ENCODE assay signal across 1 cellular context in genomic region chr17:75109407-75110236, GRCh38.
TF ChIP-seq lines count a peak whose summit lies in the region.

Gene ARMC7 (plus strand): TSS chr17:75109969. CDS start chr17:75110289, 320 bp downstream.

TF ChIP-seq in HepG2, 621 proteins besides CTCF, POLR2A, EP300 and RAD21 (continued from another document and continues in another):
- TF ChIP-seq, protein P1, sequence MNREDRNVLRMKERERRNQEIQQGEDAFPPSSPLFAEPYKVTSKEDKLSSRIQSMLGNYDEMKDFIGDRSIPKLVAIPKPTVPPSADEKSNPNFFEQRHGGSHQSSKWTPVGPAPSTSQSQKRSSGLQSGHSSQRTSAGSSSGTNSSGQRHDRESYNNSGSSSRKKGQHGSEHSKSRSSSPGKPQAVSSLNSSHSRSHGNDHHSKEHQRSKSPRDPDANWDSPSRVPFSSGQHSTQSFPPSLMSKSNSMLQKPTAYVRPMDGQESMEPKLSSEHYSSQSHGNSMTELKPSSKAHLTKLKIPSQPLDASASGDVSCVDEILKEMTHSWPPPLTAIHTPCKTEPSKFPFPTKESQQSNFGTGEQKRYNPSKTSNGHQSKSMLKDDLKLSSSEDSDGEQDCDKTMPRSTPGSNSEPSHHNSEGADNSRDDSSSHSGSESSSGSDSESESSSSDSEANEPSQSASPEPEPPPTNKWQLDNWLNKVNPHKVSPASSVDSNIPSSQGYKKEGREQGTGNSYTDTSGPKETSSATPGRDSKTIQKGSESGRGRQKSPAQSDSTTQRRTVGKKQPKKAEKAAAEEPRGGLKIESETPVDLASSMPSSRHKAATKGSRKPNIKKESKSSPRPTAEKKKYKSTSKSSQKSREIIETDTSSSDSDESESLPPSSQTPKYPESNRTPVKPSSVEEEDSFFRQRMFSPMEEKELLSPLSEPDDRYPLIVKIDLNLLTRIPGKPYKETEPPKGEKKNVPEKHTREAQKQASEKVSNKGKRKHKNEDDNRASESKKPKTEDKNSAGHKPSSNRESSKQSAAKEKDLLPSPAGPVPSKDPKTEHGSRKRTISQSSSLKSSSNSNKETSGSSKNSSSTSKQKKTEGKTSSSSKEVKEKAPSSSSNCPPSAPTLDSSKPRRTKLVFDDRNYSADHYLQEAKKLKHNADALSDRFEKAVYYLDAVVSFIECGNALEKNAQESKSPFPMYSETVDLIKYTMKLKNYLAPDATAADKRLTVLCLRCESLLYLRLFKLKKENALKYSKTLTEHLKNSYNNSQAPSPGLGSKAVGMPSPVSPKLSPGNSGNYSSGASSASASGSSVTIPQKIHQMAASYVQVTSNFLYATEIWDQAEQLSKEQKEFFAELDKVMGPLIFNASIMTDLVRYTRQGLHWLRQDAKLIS (CRISPR knock-in tag; IDR thresholded peaks at IDR 0.05), result no peak
- TF ChIP-seq ZNF501 (CRISPR knock-in tag; IDR thresholded peaks at IDR 0.05), result peak; percentile 33; the same call in 1 of the 2 replicates
- TF ChIP-seq HOXA5 (CRISPR knock-in tag; IDR thresholded peaks at IDR 0.05), result peak; percentile 73; the same call in 1 of the 2 replicates
- 0 out of 2 replicates have a peak, but pooled peaks have one; percentile 45 for TF ChIP-seq ATF7-NPFF (CRISPR knock-in tag; IDR thresholded peaks at IDR 0.05; ENCODE audit: low read depth)
- TF ChIP-seq SATB2 (CRISPR knock-in tag; IDR thresholded peaks at IDR 0.05), result no peak; the same call in 1 of the 2 replicates
- no peak for TF ChIP-seq ZSCAN21 (CRISPR knock-in tag; IDR thresholded peaks at IDR 0.05; ENCODE audit: borderline replicate concordance)
- peak; percentile 50 for TF ChIP-seq HOXA3 (CRISPR knock-in tag; IDR thresholded peaks at IDR 0.05)
- no peak for TF ChIP-seq ZNF33A (CRISPR knock-in tag; IDR thresholded peaks at IDR 0.05; ENCODE audit: borderline replicate concordance)
- TF ChIP-seq ZNF331 (CRISPR knock-in tag; IDR thresholded peaks at IDR 0.05), result no peak; the same call in 1 of the 2 replicates
- TF ChIP-seq ZNF224 (CRISPR knock-in tag; IDR thresholded peaks at IDR 0.05), result no peak; the same call in 1 of the 2 replicates
- no peak for TF ChIP-seq REL (CRISPR knock-in tag; conservative IDR thresholded peaks at IDR 0.05)
- TF ChIP-seq KAT8 (CRISPR knock-in tag; IDR thresholded peaks at IDR 0.05), result peak; percentile 80
- TF ChIP-seq AGO1 (IDR thresholded peaks at IDR 0.05; ENCODE audit: low read depth, low read length, poor library complexity, severe bottlenecking), result no peak
- TF ChIP-seq ZBTB25 (CRISPR knock-in tag; IDR thresholded peaks at IDR 0.05), result peak; percentile 63; the same call in 1 of the 2 replicates
- TF ChIP-seq, protein P2, sequence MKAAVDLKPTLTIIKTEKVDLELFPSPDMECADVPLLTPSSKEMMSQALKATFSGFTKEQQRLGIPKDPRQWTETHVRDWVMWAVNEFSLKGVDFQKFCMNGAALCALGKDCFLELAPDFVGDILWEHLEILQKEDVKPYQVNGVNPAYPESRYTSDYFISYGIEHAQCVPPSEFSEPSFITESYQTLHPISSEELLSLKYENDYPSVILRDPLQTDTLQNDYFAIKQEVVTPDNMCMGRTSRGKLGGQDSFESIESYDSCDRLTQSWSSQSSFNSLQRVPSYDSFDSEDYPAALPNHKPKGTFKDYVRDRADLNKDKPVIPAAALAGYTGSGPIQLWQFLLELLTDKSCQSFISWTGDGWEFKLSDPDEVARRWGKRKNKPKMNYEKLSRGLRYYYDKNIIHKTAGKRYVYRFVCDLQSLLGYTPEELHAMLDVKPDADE (CRISPR knock-in tag; IDR thresholded peaks at IDR 0.05), result peak; percentile 86; the same call in 1 of the 2 replicates
- TF ChIP-seq ISL2 (CRISPR knock-in tag; IDR thresholded peaks at IDR 0.05), result peak; percentile 50; the same call in 1 of the 2 replicates
- TF ChIP-seq CENPT (CRISPR knock-in tag; IDR thresholded peaks at IDR 0.05; ENCODE audit: low read depth), result 0 out of 2 replicates have a peak, but pooled peaks have one; percentile 68
- TF ChIP-seq ZMAT3 (CRISPR knock-in tag; conservative IDR thresholded peaks at IDR 0.05), result peak; percentile 92; the same call in 1 of the 2 replicates
- no peak for TF ChIP-seq PBX2 (CRISPR knock-in tag; IDR thresholded peaks at IDR 0.05)
- no peak for TF ChIP-seq ZBTB1 (CRISPR knock-in tag; IDR thresholded peaks at IDR 0.05; ENCODE audit: borderline replicate concordance)
- no peak for TF ChIP-seq NFYB (CRISPR knock-in tag; IDR thresholded peaks at IDR 0.05)
- TF ChIP-seq MAFG (CRISPR knock-in tag; IDR thresholded peaks at IDR 0.05), result 0 out of 2 replicates have a peak, but pooled peaks have one; percentile 22
- no peak for TF ChIP-seq ONECUT2 (CRISPR knock-in tag; IDR thresholded peaks at IDR 0.05)
- peak; percentile 87 for TF ChIP-seq ZFP36L1 (CRISPR knock-in tag; IDR thresholded peaks at IDR 0.05)
- TF ChIP-seq LBX2 (CRISPR knock-in tag; IDR thresholded peaks at IDR 0.05; ENCODE audit: borderline replicate concordance), result peak; percentile 28; the same call in 1 of the 2 replicates
- no peak for TF ChIP-seq ZSCAN29 (CRISPR knock-in tag; conservative IDR thresholded peaks at IDR 0.05)
- TF ChIP-seq ZNF781 (CRISPR knock-in tag; IDR thresholded peaks at IDR 0.05; ENCODE audit: borderline replicate concordance, not compliant biosample characterization), result peak; percentile 61
- peak; percentile 67; the same call in 1 of the 2 replicates for TF ChIP-seq THAP7 (CRISPR knock-in tag; IDR thresholded peaks at IDR 0.05)
- TF ChIP-seq SNAPC4 (CRISPR knock-in tag; IDR thresholded peaks at IDR 0.05), result no peak
- TF ChIP-seq ZNF256 (CRISPR knock-in tag; conservative IDR thresholded peaks at IDR 0.05), result peak; percentile 76; the same call in 1 of the 2 replicates
- peak; percentile 68; the same call in 1 of the 2 replicates for TF ChIP-seq CCDC6 (CRISPR knock-in tag; IDR thresholded peaks at IDR 0.05)
- TF ChIP-seq, protein P3, sequence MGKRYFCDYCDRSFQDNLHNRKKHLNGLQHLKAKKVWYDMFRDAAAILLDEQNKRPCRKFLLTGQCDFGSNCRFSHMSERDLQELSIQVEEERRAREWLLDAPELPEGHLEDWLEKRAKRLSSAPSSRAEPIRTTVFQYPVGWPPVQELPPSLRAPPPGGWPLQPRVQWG (CRISPR knock-in tag; IDR thresholded peaks at IDR 0.05; ENCODE audit: borderline replicate concordance, low read depth), result no peak
- TF ChIP-seq ZNF326 (CRISPR knock-in tag; IDR thresholded peaks at IDR 0.05; ENCODE audit: borderline replicate concordance), result no peak
- 0 out of 2 replicates have a peak, but pooled peaks have one; percentile 64 for TF ChIP-seq ZNF180 (CRISPR knock-in tag; IDR thresholded peaks at IDR 0.05; ENCODE audit: borderline replicate concordance, low read depth)
- TF ChIP-seq ELF1 (CRISPR knock-in tag; IDR thresholded peaks at IDR 0.05), result peak; percentile 60
- TF ChIP-seq FOXO1 (CRISPR knock-in tag; IDR thresholded peaks at IDR 0.05), result no peak
- TF ChIP-seq, protein P4, sequence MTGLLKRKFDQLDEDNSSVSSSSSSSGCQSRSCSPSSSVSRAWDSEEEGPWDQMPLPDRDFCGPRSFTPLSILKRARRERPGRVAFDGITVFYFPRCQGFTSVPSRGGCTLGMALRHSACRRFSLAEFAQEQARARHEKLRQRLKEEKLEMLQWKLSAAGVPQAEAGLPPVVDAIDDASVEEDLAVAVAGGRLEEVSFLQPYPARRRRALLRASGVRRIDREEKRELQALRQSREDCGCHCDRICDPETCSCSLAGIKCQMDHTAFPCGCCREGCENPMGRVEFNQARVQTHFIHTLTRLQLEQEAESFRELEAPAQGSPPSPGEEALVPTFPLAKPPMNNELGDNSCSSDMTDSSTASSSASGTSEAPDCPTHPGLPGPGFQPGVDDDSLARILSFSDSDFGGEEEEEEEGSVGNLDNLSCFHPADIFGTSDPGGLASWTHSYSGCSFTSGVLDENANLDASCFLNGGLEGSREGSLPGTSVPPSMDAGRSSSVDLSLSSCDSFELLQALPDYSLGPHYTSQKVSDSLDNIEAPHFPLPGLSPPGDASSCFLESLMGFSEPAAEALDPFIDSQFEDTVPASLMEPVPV (CRISPR knock-in tag; IDR thresholded peaks at IDR 0.05), result peak; percentile 54
- no peak for TF ChIP-seq FOXK1 (CRISPR knock-in tag; IDR thresholded peaks at IDR 0.05; ENCODE audit: borderline replicate concordance, low read depth)
- peak; percentile 48 for TF ChIP-seq STAG1 (CRISPR knock-in tag; IDR thresholded peaks at IDR 0.05)
- no peak for TF ChIP-seq RFX5 (IDR thresholded peaks at IDR 0.05; ENCODE audit: low read depth, low read length)
- TF ChIP-seq NPAS2 (CRISPR knock-in tag; IDR thresholded peaks at IDR 0.05; ENCODE audit: borderline replicate concordance), result no peak
- peak; percentile 80; the same call in 1 of the 2 replicates for TF ChIP-seq ZNF138 (CRISPR knock-in tag; IDR thresholded peaks at IDR 0.05; ENCODE audit: low read depth)
- TF ChIP-seq ZNF777 (CRISPR knock-in tag; IDR thresholded peaks at IDR 0.05), result peak; percentile 91
- TF ChIP-seq ZNF639 (CRISPR knock-in tag; conservative IDR thresholded peaks at IDR 0.05), result peak; percentile 74
- no peak; the same call in 1 of the 2 replicates for TF ChIP-seq ARNTL (CRISPR knock-in tag; IDR thresholded peaks at IDR 0.05)
- TF ChIP-seq, protein P5, sequence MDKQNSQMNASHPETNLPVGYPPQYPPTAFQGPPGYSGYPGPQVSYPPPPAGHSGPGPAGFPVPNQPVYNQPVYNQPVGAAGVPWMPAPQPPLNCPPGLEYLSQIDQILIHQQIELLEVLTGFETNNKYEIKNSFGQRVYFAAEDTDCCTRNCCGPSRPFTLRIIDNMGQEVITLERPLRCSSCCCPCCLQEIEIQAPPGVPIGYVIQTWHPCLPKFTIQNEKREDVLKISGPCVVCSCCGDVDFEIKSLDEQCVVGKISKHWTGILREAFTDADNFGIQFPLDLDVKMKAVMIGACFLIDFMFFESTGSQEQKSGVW (CRISPR knock-in tag; IDR thresholded peaks at IDR 0.05; ENCODE audit: borderline replicate concordance), result peak; percentile 94
